ENCODE assay signal across 8 cellular contexts in the genomic region with DNA sequence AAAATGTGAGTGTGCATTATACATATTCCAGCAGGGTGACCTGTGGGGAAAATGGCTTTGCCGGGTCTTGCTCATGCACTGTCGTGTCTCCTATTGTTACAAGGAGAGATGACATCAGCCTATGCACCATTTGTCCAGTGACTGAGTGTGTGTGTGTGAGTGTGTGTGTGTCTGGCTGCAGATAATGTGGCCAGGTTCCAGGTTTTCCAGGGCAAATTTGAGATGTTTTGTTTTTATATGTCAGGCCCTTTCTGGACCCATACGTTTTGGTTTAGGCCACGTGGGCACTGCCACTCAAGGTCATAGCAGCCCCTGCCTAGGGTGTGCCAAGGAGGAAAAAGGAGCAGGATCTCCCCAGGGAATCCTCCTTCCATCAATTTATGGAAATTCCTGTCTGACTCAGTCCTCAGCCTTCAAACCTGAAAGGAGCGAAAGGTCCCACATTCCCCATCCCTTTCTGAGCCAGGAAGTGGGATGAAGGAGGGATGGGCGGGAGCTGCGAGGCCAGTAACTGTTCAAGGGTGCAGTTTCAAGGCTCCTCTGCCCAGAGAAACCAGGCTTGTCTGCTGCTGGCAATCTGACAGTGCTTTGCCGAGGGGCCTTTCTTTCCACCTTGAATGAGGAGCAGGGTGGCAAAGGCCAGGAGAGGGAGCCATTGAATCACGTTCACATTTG.
DNase-seq lines count a peak whose midpoint lies in the region; ATAC-seq and TF ChIP-seq lines count a peak whose summit lies in the region.

No MANE protein-coding gene starts in this region.

- CTCF ChIA-PET in AG04450 (lab: Charles Lee) = interaction anchor here (0.6 to 1.7 kb wide), 3 partner anchors 92 to 251 kb away, joined by 3 to 10 read pairs (median 5); no protein-coding TSS in a partner anchor
- CTCF ChIA-PET in activated CD8-positive, alpha-beta T cell treated with anti-CD3 and anti-CD28 coated beads for 36 hours (lab: Charles Lee) = interaction anchor here (1.3 to 2.1 kb wide), 4 partner anchors 16 to 253 kb away, joined by 3 to 17 read pairs (median 7); no protein-coding TSS in a partner anchor

- no peaks in the 10 kb centered on the region for H3K9me3 Mint-ChIP-seq in activated CD8-positive, alpha-beta T cell treated with anti-CD3 and anti-CD28 coated beads for 36 hours
- H3K9me3 Mint-ChIP-seq in activated T-helper 1 cell treated with anti-CD3 and anti-CD28 coated beads, Interleukin-12 subunit alpha, Interleukin-12 subunit beta, Interleukin-2, Interleukin-4 antibody, amounts not matched to agents 30 ng/mL and 10 ng/mL and 1 ng/mL, durations not matched to agents 14 hours and 24 hours and 36 hours = no peaks in the 10 kb centered on the region

- no peaks in the 10 kb centered on the region for H3K9me3 ChIP-seq in AG04450 (ENCODE audit: control insufficient read depth, insufficient read depth, low read length)
- H3K9me3 ChIP-seq in iPS DF 6.9 (ENCODE audit: control insufficient read depth, insufficient read depth, low read length) = no peaks in the 10 kb centered on the region
- H3K9me3 ChIP-seq in testis = no peaks in the 10 kb centered on the region

- H3K27ac ChIP-seq in AG04450 (ENCODE audit: low read depth, low read length) (no peak overlapping the region), iPS DF 6.9 (ENCODE audit: low read length) (no peak overlapping the region), testis (no peak overlapping the region)

- H3K27ac Mint-ChIP-seq in activated CD8-positive, alpha-beta T cell treated with anti-CD3 and anti-CD28 coated beads for 36 hours = no peak overlapping the region
- H3K27ac Mint-ChIP-seq in activated T-helper 1 cell treated with anti-CD3 and anti-CD28 coated beads, Interleukin-12 subunit alpha, Interleukin-12 subunit beta, Interleukin-2, Interleukin-4 antibody, amounts not matched to agents 30 ng/mL and 10 ng/mL and 1 ng/mL, durations not matched to agents 14 hours and 24 hours and 36 hours = no peak overlapping the region

- WGBS in iPS DF 6.9 (ENCODE audit: insufficient coverage, insufficient read length) = no CpG with 5 or more reads among the region's 9 CpGs
- WGBS in testis, 2 donors = 30 to 40% methylated on average over 9 of the region's 9 CpGs

- intact Hi-C loops in activated CD8-positive, alpha-beta T cell treated with anti-CD3 and anti-CD28 coated beads for 36 hours (cut with micrococcal nuclease) = no loop called here
- intact Hi-C loops in testis (cut with DNase I; ENCODE audit: low total_unique reads) = no loop called here
- intact Hi-C loops in activated T-helper 1 cell treated with anti-CD3 and anti-CD28 coated beads, Interleukin-12 subunit alpha, Interleukin-12 subunit beta, Interleukin-2, Interleukin-4 antibody, amounts not matched to agents 30 ng/mL and 10 ng/mL and 1 ng/mL, durations not matched to agents 14 hours and 24 hours and 36 hours (cut with micrococcal nuclease) = loop anchor here (2.0 to 5.0 kb wide), 3 partner anchors 151 to 423 kb away; no protein-coding TSS in a partner anchor

- no peak for ATAC-seq in activated CD8-positive, alpha-beta T cell treated with anti-CD3 and anti-CD28 coated beads for 36 hours
- ATAC-seq in GM18517 (IDR thresholded peaks at IDR 0.05; ENCODE audit: unreplicated experiment) = no peak

- POLR2A ChIA-PET in AG04450 (lab: Yijun Ruan, JAX) = no interaction called here
- POLR2A ChIA-PET in activated CD8-positive, alpha-beta T cell treated with anti-CD3 and anti-CD28 coated beads for 36 hours (lab: Charles Lee) = no interaction called here

- no peak overlapping the region for H3K4me3 Mint-ChIP-seq in activated CD8-positive, alpha-beta T cell treated with anti-CD3 and anti-CD28 coated beads for 36 hours
- H3K4me3 Mint-ChIP-seq in activated T-helper 1 cell treated with anti-CD3 and anti-CD28 coated beads, Interleukin-12 subunit alpha, Interleukin-12 subunit beta, Interleukin-2, Interleukin-4 antibody, amounts not matched to agents 30 ng/mL and 10 ng/mL and 1 ng/mL, durations not matched to agents 14 hours and 24 hours and 36 hours = no peak overlapping the region

- H3K4me1 Mint-ChIP-seq in activated CD8-positive, alpha-beta T cell treated with anti-CD3 and anti-CD28 coated beads for 36 hours (ENCODE audit: low read depth) = no peaks in the 10 kb centered on the region
- H3K4me1 Mint-ChIP-seq in activated T-helper 1 cell treated with anti-CD3 and anti-CD28 coated beads, Interleukin-12 subunit alpha, Interleukin-12 subunit beta, Interleukin-2, Interleukin-4 antibody, amounts not matched to agents 30 ng/mL and 10 ng/mL and 1 ng/mL, durations not matched to agents 14 hours and 24 hours and 36 hours (ENCODE audit: low read depth) = peaks cover 12% of the 10 kb centered on the region

- H3K27me3 ChIP-seq in AG04450 (ENCODE audit: control insufficient read depth, insufficient read depth, low read length) (peaks cover 9% of the 10 kb centered on the region), iPS DF 6.9 (ENCODE audit: control insufficient read depth, insufficient read depth, low read length) (no peaks in the 10 kb centered on the region), testis (no peaks in the 10 kb centered on the region)

- peaks cover 1% of the 10 kb centered on the region; the same call in 1 of the 2 replicates for H3K4me1 ChIP-seq in iPS DF 6.9 (ENCODE audit: control insufficient read depth, insufficient read depth, low read length)
- H3K4me1 ChIP-seq in testis = peaks cover 43% of the 10 kb centered on the region

- no peaks in the 10 kb centered on the region for H3K36me3 ChIP-seq in iPS DF 6.9 (ENCODE audit: control insufficient read depth, insufficient read depth, low read length)
- H3K36me3 ChIP-seq in testis (ENCODE audit: low read depth, missing control alignments) = no peaks in the 10 kb centered on the region

- peak; percentile 20; the same call in 1 of the 2 replicates for TF ChIP-seq CTCF in AG04450 (IDR thresholded peaks at IDR 0.05; ENCODE audit: low read depth, low read length)
- TF ChIP-seq CTCF in GM12874 (IDR thresholded peaks at IDR 0.05; ENCODE audit: insufficient read depth, low read depth, low read length) = 0 out of 2 replicates have a peak, but pooled peaks have one; percentile 17
- no peak for TF ChIP-seq CTCF in activated CD8-positive, alpha-beta T cell treated with anti-CD3 and anti-CD28 coated beads for 36 hours (IDR thresholded peaks at IDR 0.05)
- peak in 2 of 3 experiments; percentile 13 to 29 for TF ChIP-seq CTCF in testis (IDR thresholded peaks at IDR 0.05)

- H3K36me3 Mint-ChIP-seq in activated CD8-positive, alpha-beta T cell treated with anti-CD3 and anti-CD28 coated beads for 36 hours (ENCODE audit: low read depth) = no peaks in the 10 kb centered on the region
- H3K36me3 Mint-ChIP-seq in activated T-helper 1 cell treated with anti-CD3 and anti-CD28 coated beads, Interleukin-12 subunit alpha, Interleukin-12 subunit beta, Interleukin-2, Interleukin-4 antibody, amounts not matched to agents 30 ng/mL and 10 ng/mL and 1 ng/mL, durations not matched to agents 14 hours and 24 hours and 36 hours (ENCODE audit: low read depth) = no peaks in the 10 kb centered on the region

- H3K4me3 ChIP-seq in AG04450 (ENCODE audit: low read depth, low read length) = no peak overlapping the region
- no peak overlapping the region for H3K4me3 ChIP-seq in iPS DF 6.9 (ENCODE audit: low read length)
- no peak overlapping the region for H3K4me3 ChIP-seq in testis

- no peak for DNase-seq in AG04450 (ENCODE audit: low read depth, low spot score)
- DNase-seq in NCI-H2107 treated with DMSO at 0.1 percent for 48 hours (lab: John Stamatoyannopoulos, UW; ENCODE audit: unreplicated experiment) = peak; percentile 83
- peak; percentile 48 for DNase-seq in activated CD8-positive, alpha-beta T cell treated with anti-CD3 and anti-CD28 coated beads for 36 hours
- DNase-seq in iPS DF 6.9 (ENCODE audit: low read depth, low spot score) = peak; percentile 43
- DNase-seq in testis = peak; percentile 79
- DNase-seq in activated T-helper 1 cell treated with anti-CD3 and anti-CD28 coated beads, Interleukin-12 subunit alpha, Interleukin-12 subunit beta, Interleukin-2, Interleukin-4 antibody, amounts not matched to agents 30 ng/mL and 10 ng/mL and 1 ng/mL, durations not matched to agents 14 hours and 24 hours and 36 hours (ENCODE audit: low spot score) = no peak

- H3K27me3 Mint-ChIP-seq in activated CD8-positive, alpha-beta T cell treated with anti-CD3 and anti-CD28 coated beads for 36 hours = peaks cover 10% of the 10 kb centered on the region
- peaks cover 8% of the 10 kb centered on the region for H3K27me3 Mint-ChIP-seq in activated T-helper 1 cell treated with anti-CD3 and anti-CD28 coated beads, Interleukin-12 subunit alpha, Interleukin-12 subunit beta, Interleukin-2, Interleukin-4 antibody, amounts not matched to agents 30 ng/mL and 10 ng/mL and 1 ng/mL, durations not matched to agents 14 hours and 24 hours and 36 hours (ENCODE audit: insufficient read depth)

- no peak for TF ChIP-seq POLR2A in testis (IDR thresholded peaks at IDR 0.05)

Comparison
In these comparisons a context has a peak if more than half of its experiments do, and no peak if none do; other contexts are left out.
1. DNase-seq: peak in NCI-H2107 treated with DMSO at 0.1 percent for 48 hours (single experiment), activated CD8-positive, alpha-beta T cell treated with anti-CD3 and anti-CD28 coated beads for 36 hours (single experiment), iPS DF 6.9 (single experiment) and testis (single experiment); none in AG04450 (single experiment) and activated T-helper 1 cell treated with anti-CD3 and anti-CD28 coated beads, Interleukin-12 subunit alpha, Interleukin-12 subunit beta, Interleukin-2, Interleukin-4 antibody, amounts not matched to agents 30 ng/mL and 10 ng/mL and 1 ng/mL, durations not matched to agents 14 hours and 24 hours and 36 hours (single experiment).